20 cellular contexts compared by ENCODE assay signal in genomic region chr17:15087946-15088345, GRCh38.
DNase-seq lines count a peak whose midpoint lies in the region; FAIRE-seq and TF ChIP-seq lines count a peak whose summit lies in the region.
"Had no signal": no experiment of that assay in that cellular context is flagged by ENCODE, and none has a peak within 500 bp of the region (broad histone marks: within the 10 kb centered on the region; RNA-seq: fewer than 3 reads in every experiment).

No MANE protein-coding gene starts in this region.

- H4K8ac ChIP-seq in H1 (ENCODE audit: extremely low read depth, insufficient read depth, low read length) = no peak overlapping the region
- no peak overlapping the region for H4K8ac ChIP-seq in mesendoderm (ENCODE audit: low read depth, low read length)

- H4K5ac ChIP-seq in H1 (ENCODE audit: insufficient read length, low read depth, low read length) (no peak overlapping the region), mesendoderm (ENCODE audit: low read length) (no peak overlapping the region)

- H3K23ac ChIP-seq in H1 (ENCODE audit: insufficient read length) = no peak overlapping the region
- no peak overlapping the region for H3K23ac ChIP-seq in mesendoderm (ENCODE audit: low read length)

- H3K4ac ChIP-seq in H1 (replicated peaks; ENCODE audit: insufficient read length, low read depth, low read length) (no peak overlapping the region), mesendoderm (ENCODE audit: low read depth, low read length) (no peak overlapping the region)

- H3K9me3 ChIP-seq in H1 (ENCODE audit: insufficient read depth in 2 of 2, low read depth in 1 of 2, low read length in 1 of 2) = no peaks in the 10 kb centered on the region
- peaks cover 20% of the 10 kb centered on the region for H3K9me3 ChIP-seq in left ventricle myocardium inferior (replicated peaks)
- H3K9me3 ChIP-seq: BE2C, HAP-1 had no signal

- CTCF ChIA-PET in H1 (lab: Charles Lee; ENCODE audit: partially characterized antibody) = interaction anchor here (0.9 to 1.4 kb wide), 2 partner anchors 11 to 19 kb away, joined by 3 read pairs; no protein-coding TSS in a partner anchor

- no peaks in the 10 kb centered on the region; a peak in 1 of 8 replicates for H3K36me3 ChIP-seq in H1 (ENCODE audit: control insufficient read depth in 2 of 4, insufficient read depth in 4 of 4, low read length in 3 of 4)
- no peaks in the 10 kb centered on the region for H3K36me3 ChIP-seq in left ventricle myocardium inferior
- no peaks in the 10 kb centered on the region for H3K36me3 ChIP-seq in mesendoderm (ENCODE audit: control insufficient read depth, insufficient read depth, low read length)
- H3K36me3 ChIP-seq: BE2C, HAP-1 had no signal

- H3K14ac ChIP-seq in H1 (ENCODE audit: insufficient read length) = no peak overlapping the region

- no peaks in the 10 kb centered on the region for H4K20me1 ChIP-seq in H1 (replicated peaks in 1 of 2; ENCODE audit: control insufficient read depth in 1 of 2, insufficient read depth in 2 of 2, low read length in 2 of 2)

- DNase-seq in H1 (ENCODE audit: low read depth in 1 of 2, low spot score in 2 of 2) (no peak), cardiac septum (ENCODE audit: low spot score) (peak; percentile 76), left ventricle myocardium inferior (peak; percentile 41), mesendoderm (peak; percentile 50), AG08395 (ENCODE audit: low spot score) (no peak), GM03348 (ENCODE audit: low spot score) (no peak), NCI-H1417 (lab: John Stamatoyannopoulos, UW) (no peak)
- DNase-seq: BE2C; C1 segment of cervical spinal cord; CD4-positive, CD25-positive, alpha-beta regulatory T cell; CD8-positive, alpha-beta memory T cell; COR-L47; DMS 273 treated with DMSO at 0.1 percent for 48 hours; DMS53; DND-41; EL had no signal

- H2BK120ac ChIP-seq in H1 (replicated peaks; ENCODE audit: low read depth, low read length) = no peak overlapping the region
- no peak overlapping the region for H2BK120ac ChIP-seq in mesendoderm (ENCODE audit: low read depth, low read length)

- H3K4me3 ChIP-seq in H1 (ENCODE audit: extremely low read depth in 1 of 4, insufficient read depth in 2 of 4, low read depth in 3 of 4, low read length in 4 of 4) (no peak overlapping the region), left ventricle myocardium inferior (no peak overlapping the region), mesendoderm (ENCODE audit: low read length) (no peak overlapping the region)
- H3K4me3 ChIP-seq: HAP-1 had no signal

- H3K27me3 ChIP-seq in H1 (replicated peaks in 1 of 4; ENCODE audit: control insufficient read depth in 3 of 4, extremely low read depth in 1 of 4, insufficient read depth in 3 of 4, low read length in 3 of 4) = peaks cover 0 to 3% (median 0%) of the 10 kb centered on the region in 4 experiments; a peak in 2 of 7 replicates
- no peaks in the 10 kb centered on the region for H3K27me3 ChIP-seq in left ventricle myocardium inferior (ENCODE audit: low read depth)
- H3K27me3 ChIP-seq in mesendoderm (ENCODE audit: insufficient read depth, low read length, poor library complexity) = no peaks in the 10 kb centered on the region
- H3K27me3 ChIP-seq: BE2C had no signal

- peaks cover 8 to 12% (median 9%) of the 10 kb centered on the region in 4 experiments; a peak in 5 of 7 replicates for H3K4me1 ChIP-seq in H1 (replicated peaks in 1 of 4; ENCODE audit: control insufficient read depth in 3 of 4, insufficient read depth in 4 of 4, low read length in 3 of 4)
- H3K4me1 ChIP-seq in left ventricle myocardium inferior = peaks cover 18% of the 10 kb centered on the region
- H3K4me1 ChIP-seq in mesendoderm (ENCODE audit: control insufficient read depth, low read depth, low read length) = peaks cover 4% of the 10 kb centered on the region
- H3K4me1 ChIP-seq: BE2C, HAP-1 had no signal

- H2AK5ac ChIP-seq in H1 (ENCODE audit: low read depth, low read length) = no peak overlapping the region
- no peak overlapping the region for H2AK5ac ChIP-seq in mesendoderm (ENCODE audit: low read length)

- H2BK15ac ChIP-seq in H1 (ENCODE audit: low read length) (no peak overlapping the region), mesendoderm (replicated peaks; ENCODE audit: low read depth) (no peak overlapping the region)

- TF ChIP-seq EP300 in H1 (IDR thresholded peaks at IDR 0.05; ENCODE audit: borderline replicate concordance in 1 of 2, low read depth in 2 of 2, low read length in 2 of 2) = no peak

- H3K79me2 ChIP-seq in H1 (ENCODE audit: control insufficient read depth in 1 of 2, insufficient read depth in 2 of 2, low read length in 2 of 2) (no peaks in the 10 kb centered on the region), mesendoderm (ENCODE audit: control insufficient read depth, insufficient read depth, low read length) (no peaks in the 10 kb centered on the region)

- no peak for TF ChIP-seq POLR2A in H1 (IDR thresholded peaks at IDR 0.05; ENCODE audit: control extremely low read depth in 1 of 2, low read depth in 2 of 2, low read length in 2 of 2)

- H3K23me2 ChIP-seq in H1 (ENCODE audit: low read depth, low read length) = no peaks in the 10 kb centered on the region

- TF ChIP-seq RAD21 in H1 (IDR thresholded peaks at IDR 0.05 in 1 of 2, conservative IDR thresholded peaks at IDR 0.05 in 1 of 2; ENCODE audit: low read depth in 2 of 2, low read length in 2 of 2) = no peak

- H3K4me2 ChIP-seq in H1 (ENCODE audit: insufficient read depth in 1 of 2, low read depth in 2 of 2, low read length in 2 of 2) (no peak overlapping the region), mesendoderm (ENCODE audit: low read length) (no peak overlapping the region)

- H3K18ac ChIP-seq in H1 (ENCODE audit: extremely low read depth, low read length) = no peak overlapping the region
- H3K18ac ChIP-seq in mesendoderm (ENCODE audit: low read length) = no peak overlapping the region

- WGBS in H1 (ENCODE audit: extremely low coverage in 1 of 2, insufficient coverage in 1 of 2, insufficient read length in 1 of 2, insufficient replicate concordance in 2 of 2, low coverage in 1 of 2, low lambda C conversion rate in 2 of 2, missing lambda C conversion rate in 1 of 2), 2 experiments = 95% methylated on average over 3 of the region's 3 CpGs; no CpG with 5 or more reads in 1 of the 2 experiments
- no CpG with 5 or more reads among the region's 3 CpGs for WGBS in mesendoderm (ENCODE audit: extremely low coverage, insufficient coverage, low lambda C conversion rate)

- H3K56ac ChIP-seq in H1 (replicated peaks; ENCODE audit: insufficient read length, low read depth, low read length) (no peak overlapping the region), mesendoderm (ENCODE audit: low read length) (no peak overlapping the region)

- POLR2A ChIA-PET in H1 (lab: Charles Lee; ENCODE audit: partially characterized antibody) = no interaction called here

- TF ChIP-seq CTCF in H1 (IDR thresholded peaks at IDR 0.05; ENCODE audit: control extremely low read depth in 1 of 3, insufficient read depth in 1 of 3, low read depth in 1 of 3, low read length in 3 of 3) (no peak), left ventricle myocardium inferior (IDR thresholded peaks at IDR 0.05; ENCODE audit: borderline replicate concordance) (no peak)

- no peak overlapping the region for H2BK5ac ChIP-seq in H1 (ENCODE audit: low read depth, low read length)
- H2BK5ac ChIP-seq in mesendoderm (ENCODE audit: low read length) = no peak overlapping the region

- no peak overlapping the region for H2BK12ac ChIP-seq in H1 (ENCODE audit: low read depth, low read length)

- no peak overlapping the region for H3K9ac ChIP-seq in H1 (replicated peaks in 1 of 4; ENCODE audit: extremely low read depth in 1 of 4, low read depth in 3 of 4, low read length in 3 of 4)
- H3K9ac ChIP-seq in mesendoderm (ENCODE audit: low read length) = no peak overlapping the region

- FAIRE-seq in H1 (lab: Jason Lieb, UNC) = no peak
- FAIRE-seq: GM12891, GM18507, HepG2 had no signal

- no peaks in the 10 kb centered on the region for H3K79me1 ChIP-seq in H1 (ENCODE audit: low read depth, low read length)
- no peaks in the 10 kb centered on the region for H3K79me1 ChIP-seq in mesendoderm (ENCODE audit: low read length)

- H2AFZ ChIP-seq in H1 (ENCODE audit: low read length) = no peak overlapping the region

- H2BK20ac ChIP-seq in H1 (ENCODE audit: low read length) = no peak overlapping the region

- H3K27ac ChIP-seq in H1 (ENCODE audit: low read depth, low read length) (no peak overlapping the region), left ventricle myocardium inferior (replicated peaks) (peak overlapping the region; percentile 88), mesendoderm (ENCODE audit: low read depth, low read length) (no peak overlapping the region)

- intact Hi-C loops in cardiac septum (cut with DNase I) = no loop called here
- intact Hi-C loops in left ventricle myocardium inferior (cut with micrococcal nuclease) = no loop called here

- H4K91ac ChIP-seq in H1 (replicated peaks; ENCODE audit: insufficient read length, low read length) = peak overlapping the region; percentile 1

TF ChIP-seq in H1, 55 proteins besides CTCF, POLR2A, EP300 and RAD21:
- TF ChIP-seq BCL11A (IDR thresholded peaks at IDR 0.05; ENCODE audit: low read depth in 2 of 2, low read length in 2 of 2) (no peak), TAF1 (IDR thresholded peaks at IDR 0.05; ENCODE audit: low read depth, low read length) (no peak), BACH1 (IDR thresholded peaks at IDR 0.05; ENCODE audit: low read length) (no peak), POLR2AphosphoS5 (IDR thresholded peaks at IDR 0.05; ENCODE audit: low read depth, low read length) (no peak), SIX5 (IDR thresholded peaks at IDR 0.05; ENCODE audit: low read depth, low read length) (no peak), KDM5A (IDR thresholded peaks at IDR 0.05; ENCODE audit: low read length) (no peak), TBP (IDR thresholded peaks at IDR 0.05; ENCODE audit: low read depth, low read length) (no peak), TCF12 (IDR thresholded peaks at IDR 0.05; ENCODE audit: low read depth, low read length) (no peak), SP4 (IDR thresholded peaks at IDR 0.05; ENCODE audit: low read length) (no peak), JUND (IDR thresholded peaks at IDR 0.05; ENCODE audit: low read length) (no peak), RBBP5 (IDR thresholded peaks at IDR 0.05; ENCODE audit: borderline replicate concordance, low read depth, low read length) (no peak), CHD2 (IDR thresholded peaks at IDR 0.05; ENCODE audit: low read length) (no peak), SAP30 (IDR thresholded peaks at IDR 0.05; ENCODE audit: insufficient read depth, insufficient replicate concordance, low read length) (no peak), POU5F1 (IDR thresholded peaks at IDR 0.05; ENCODE audit: low read depth, low read length) (no peak), EGR1 (IDR thresholded peaks at IDR 0.05; ENCODE audit: borderline replicate concordance, low read depth, low read length) (no peak)
TF ChIP-seq in H1: peak in this region for 0.

Comparison
In these comparisons a context has a peak if more than half of its experiments do, and no peak if none do; other contexts are left out.
1. DNase-seq: peak in cardiac septum (single experiment), left ventricle myocardium inferior (single experiment) and mesendoderm (single experiment); none in H1 (0 of 2), AG08395 (single experiment), GM03348 (single experiment) and NCI-H1417 (0 of 3).